26 cellular contexts compared by ENCODE assay signal in the genomic region with DNA sequence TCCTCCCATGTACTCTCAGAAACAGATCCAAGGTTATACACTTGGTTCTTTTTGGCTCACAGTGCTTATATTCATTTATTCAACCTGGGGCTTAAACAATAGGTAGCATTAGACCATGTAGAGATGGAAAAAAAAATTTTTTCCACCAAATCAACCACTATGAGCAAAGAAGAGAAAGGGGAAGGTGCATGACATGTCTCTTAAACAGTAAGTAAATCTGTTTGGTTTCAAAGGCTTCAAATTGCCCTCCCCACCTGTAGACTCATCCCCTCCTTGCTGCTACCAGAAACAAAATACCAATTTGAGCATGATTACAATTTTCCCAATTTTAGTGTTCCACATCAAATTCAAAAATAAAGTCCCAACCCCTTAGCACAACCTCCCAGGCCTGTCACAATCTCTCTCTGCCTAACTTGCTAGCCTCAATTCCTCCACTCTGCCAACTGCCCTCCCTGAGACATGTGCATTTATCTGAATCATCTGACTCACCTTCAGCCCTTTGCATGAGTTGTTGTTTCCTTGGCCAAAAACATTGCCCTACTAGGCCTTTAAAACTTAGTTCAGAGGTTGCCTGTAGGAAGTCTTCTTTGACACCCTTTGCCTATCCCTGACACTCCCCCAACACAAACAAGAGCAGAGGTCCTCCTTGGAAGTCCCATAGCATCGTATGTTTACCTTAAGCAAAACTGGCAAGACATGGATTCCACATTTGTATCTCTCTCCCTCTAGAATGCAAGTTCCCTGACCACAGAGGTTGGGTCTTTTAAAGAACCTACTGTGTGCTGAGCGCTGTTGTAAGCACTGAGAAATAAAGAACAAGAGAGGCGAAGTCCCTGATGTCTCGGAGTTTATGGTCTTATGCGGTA. TPM values are rescaled to one million over a fixed set of nuclear protein-coding genes. Genes with fewer than 3 reads are reported as not detected.
DNase-seq lines count a peak whose midpoint lies in the region; ATAC-seq, FAIRE-seq and TF ChIP-seq lines count a peak whose summit lies in the region.
"Had no signal": no experiment of that assay in that cellular context is flagged by ENCODE, and none has a peak within 500 bp of the region (broad histone marks: within the 10 kb centered on the region; RNA-seq: fewer than 3 reads in every experiment).

No MANE protein-coding gene starts in this region.

- in situ Hi-C loops in HepG2 (cut with HindIII; ENCODE audit: extremely low pct_ligation_motif_present, low pct_unique_long_range_greater_than_20kb) (no loop called here), Panc1 (cut with HindIII; ENCODE audit: low pct_unique_long_range_greater_than_20kb, low sequenced_read_pairs) (no loop called here)

- ATAC-seq in HepG2 (no peak), right lobe of liver (no peak), Panc1 (peak; percentile 29; the same call in 1 of the 2 replicates), HG03139 (IDR thresholded peaks at IDR 0.05; ENCODE audit: unreplicated experiment) (no peak)
- ATAC-seq: body of pancreas, foreskin keratinocyte, heart right ventricle, right cardiac atrium, T-cell had no signal

- H3K27me3 Mint-ChIP-seq in type B pancreatic cell = no peaks in the 10 kb centered on the region
- H3K27me3 Mint-ChIP-seq in activated T-cell treated with anti-CD3 and anti-CD28 coated beads, Interleukin-2, amount 50 U/mL, for 24 hours = no peaks in the 10 kb centered on the region
- H3K27me3 Mint-ChIP-seq: activated CD4-positive, alpha-beta memory T cell treated with anti-CD3 and anti-CD28 coated beads, Interleukin-2, amount 10 ng/mL, durations not matched to agents 7 days and 5 days; T-cell had no signal

- H3K4me2 ChIP-seq in HepG2 (ENCODE audit: low read depth, low read length) = no peak overlapping the region
- H3K4me2 ChIP-seq: neural progenitor cell had no signal

- DNase-seq in HepG2 (ENCODE audit: low spot score) (no peak), right lobe of liver (no peak), Panc1 (ENCODE audit: low read depth, low spot score) (no peak), fibroblast of the aortic adventitia (ENCODE audit: low read depth) (peak; percentile 31), type B pancreatic cell (ENCODE audit: extremely low spot score, unreplicated experiment) (no peak), NCI-H524 (lab: John Stamatoyannopoulos, UW) (no peak)
- no peak for DNase-seq in activated T-cell treated with anti-CD3 and anti-CD28 coated beads, Interleukin-2, amount 50 U/mL, for 24 hours
- DNase-seq: ACHN; activated CD4-positive, alpha-beta memory T cell treated with anti-CD3 and anti-CD28 coated beads, Interleukin-2, amount 10 ng/mL, durations not matched to agents 7 days and 5 days; activated CD4-positive, CD25-positive, alpha-beta regulatory T cell; activated gamma-delta T cell; body of pancreas; DMS53; foreskin keratinocyte; heart right ventricle; HFFc6; NCI-H1105; NCI-H1930; NCI-H69; posterior cingulate gyrus; right cardiac atrium; spleen; T-cell had no signal

- H3K9me3 ChIP-seq in HepG2 (ENCODE audit: low read length) (no peaks in the 10 kb centered on the region), right lobe of liver (no peaks in the 10 kb centered on the region), Panc1 (ENCODE audit: control insufficient read depth, insufficient read depth, low read depth, low read length) (no peaks in the 10 kb centered on the region)
- H3K9me3 ChIP-seq: body of pancreas, spleen had no signal

- peaks cover 26% of the 10 kb centered on the region for H3K4me1 Mint-ChIP-seq in type B pancreatic cell (ENCODE audit: unreplicated experiment)
- peaks cover 21% of the 10 kb centered on the region for H3K4me1 Mint-ChIP-seq in activated T-cell treated with anti-CD3 and anti-CD28 coated beads, Interleukin-2, amount 50 U/mL, for 24 hours (ENCODE audit: low read depth)
- H3K4me1 Mint-ChIP-seq: neural progenitor cell had no signal

- intact Hi-C loops in HepG2 (cut with micrococcal nuclease; ENCODE audit: unreplicated experiment) (no loop called here), right lobe of liver (cut with DNase I) (no loop called here), Panc1 (cut with micrococcal nuclease; ENCODE audit: unreplicated experiment) (no loop called here)

- H3K27ac ChIP-seq in HepG2 (ENCODE audit: extremely low read length, insufficient read depth, low read length) (no peak overlapping the region), right lobe of liver (no peak overlapping the region), Panc1 (ENCODE audit: low read length) (peak overlapping the region; percentile 100)
- H3K27ac ChIP-seq: body of pancreas, foreskin keratinocyte, heart right ventricle, neural progenitor cell, spleen had no signal

- H3K4me1 ChIP-seq in HepG2 (ENCODE audit: insufficient read depth, low read length) = peaks cover 16% of the 10 kb centered on the region
- peaks cover 0 to 19% (median 3%) of the 10 kb centered on the region in 4 donors for H3K4me1 ChIP-seq in right lobe of liver
- peaks cover 36% of the 10 kb centered on the region for H3K4me1 ChIP-seq in Panc1 (ENCODE audit: control insufficient read depth, insufficient read depth, low read length)

- H3K4me3 ChIP-seq in HepG2 (replicated peaks in 1 of 3; ENCODE audit: insufficient read depth in 1 of 3, low read depth in 2 of 3, low read length in 3 of 3) (no peak overlapping the region), right lobe of liver (no peak overlapping the region), Panc1 (ENCODE audit: low read depth in 2 of 2, low read length in 2 of 2) (no peak overlapping the region), fibroblast of the aortic adventitia (ENCODE audit: low read depth, low read length) (no peak overlapping the region)
- H3K4me3 ChIP-seq: body of pancreas, heart right ventricle, neural progenitor cell, spleen had no signal

- no peak overlapping the region for H3K9ac ChIP-seq in HepG2 (ENCODE audit: insufficient read depth, low read depth, low read length)
- H3K9ac ChIP-seq: neural progenitor cell had no signal

- no peak for TF ChIP-seq RAD21 in HepG2 (CRISPR knock-in tag; IDR thresholded peaks at IDR 0.05)

- WGBS in HepG2 (ENCODE audit: low lambda C conversion rate) = 72% methylated on average over 5 of the region's 5 CpGs
- WGBS in right lobe of liver (ENCODE audit: insufficient coverage, low coverage, low lambda C conversion rate, missing lambda C conversion rate) = 92% methylated on average over 5 of the region's 5 CpGs

- H3K36me3 Mint-ChIP-seq in type B pancreatic cell = no peaks in the 10 kb centered on the region
- no peaks in the 10 kb centered on the region for H3K36me3 Mint-ChIP-seq in activated T-cell treated with anti-CD3 and anti-CD28 coated beads, Interleukin-2, amount 50 U/mL, for 24 hours (ENCODE audit: low read depth)
- H3K36me3 Mint-ChIP-seq: neural progenitor cell, T-cell had no signal

- CTCF ChIA-PET in HepG2 (lab: Yijun Ruan, JAX; ENCODE audit: low intra/inter-chr PET ratio, low total read pairs) = no interaction called here
- CTCF ChIA-PET in Panc1 (lab: Charles Lee) = no interaction called here

- no peaks in the 10 kb centered on the region for H3K79me2 ChIP-seq in HepG2 (ENCODE audit: insufficient read depth, low read length)

- POLR2A ChIA-PET in HepG2 (lab: Yijun Ruan, JAX) (no interaction called here), Panc1 (lab: Charles Lee) (no interaction called here)

- H3K9me3 Mint-ChIP-seq in type B pancreatic cell = peaks cover 9% of the 10 kb centered on the region
- H3K9me3 Mint-ChIP-seq in activated T-cell treated with anti-CD3 and anti-CD28 coated beads, Interleukin-2, amount 50 U/mL, for 24 hours = no peaks in the 10 kb centered on the region
- H3K9me3 Mint-ChIP-seq: activated CD4-positive, alpha-beta memory T cell treated with anti-CD3 and anti-CD28 coated beads, Interleukin-2, amount 10 ng/mL, durations not matched to agents 7 days and 5 days; HFFc6; neural progenitor cell; T-cell had no signal

- TF ChIP-seq CTCF in HepG2 (CRISPR knock-in tag; IDR thresholded peaks at IDR 0.05) = no peak
- no peak for TF ChIP-seq CTCF in right lobe of liver (IDR thresholded peaks at IDR 0.05)
- no peak for TF ChIP-seq CTCF in Panc1 (IDR thresholded peaks at IDR 0.05)
- TF ChIP-seq CTCF in fibroblast of the aortic adventitia (IDR thresholded peaks at IDR 0.05; ENCODE audit: insufficient read depth, low read length) = no peak
- TF ChIP-seq CTCF in type B pancreatic cell (conservative IDR thresholded peaks at IDR 0.05) = no peak

- no TSS peak for BruUV-seq in HepG2 (replicated peaks; lab: Mats Ljungman, UMichigan)
- no TSS peak for BruUV-seq in Panc1 (replicated peaks; lab: Mats Ljungman, UMichigan)

- H3K27me3 ChIP-seq in HepG2 (ENCODE audit: control insufficient read depth in 1 of 2, insufficient read depth in 2 of 2, low read length in 2 of 2) (no peaks in the 10 kb centered on the region; a peak in 1 of 5 replicates), right lobe of liver (no peaks in the 10 kb centered on the region), Panc1 (ENCODE audit: control insufficient read depth, insufficient read depth, low read length) (no peaks in the 10 kb centered on the region)
- H3K27me3 ChIP-seq: body of pancreas, foreskin keratinocyte, heart right ventricle, neural progenitor cell, spleen had no signal

- no peak for TF ChIP-seq EP300 in HepG2 (IDR thresholded peaks at IDR 0.05; ENCODE audit: low read depth in 2 of 2, low read length in 2 of 2)
- no peak for TF ChIP-seq EP300 in HepG2 (CRISPR knock-in tag; IDR thresholded peaks at IDR 0.05; ENCODE audit: borderline replicate concordance)

- no peak for FAIRE-seq in HepG2 (lab: Jason Lieb, UNC)
- FAIRE-seq: G401.6 had no signal

- peak overlapping the region; percentile 6 for H3K27ac Mint-ChIP-seq in type B pancreatic cell
- no peak overlapping the region for H3K27ac Mint-ChIP-seq in activated T-cell treated with anti-CD3 and anti-CD28 coated beads, Interleukin-2, amount 50 U/mL, for 24 hours
- H3K27ac Mint-ChIP-seq: activated CD4-positive, alpha-beta memory T cell treated with anti-CD3 and anti-CD28 coated beads, Interleukin-2, amount 10 ng/mL, durations not matched to agents 7 days and 5 days; HFFc6; neural progenitor cell; T-cell had no signal

- H3K36me3 ChIP-seq in HepG2 (replicated peaks in 1 of 2; ENCODE audit: control insufficient read depth in 1 of 2, insufficient read depth in 2 of 2, low read length in 2 of 2) (no peaks in the 10 kb centered on the region), right lobe of liver (no peaks in the 10 kb centered on the region), Panc1 (ENCODE audit: control insufficient read depth, insufficient read depth, low read length) (no peaks in the 10 kb centered on the region)
- H3K36me3 ChIP-seq: heart right ventricle, neural progenitor cell, spleen had no signal

- H4K20me1 ChIP-seq in HepG2 (ENCODE audit: insufficient read depth, low read length) = no peaks in the 10 kb centered on the region

- no peak overlapping the region for H3K4me3 Mint-ChIP-seq in type B pancreatic cell
- no peak overlapping the region for H3K4me3 Mint-ChIP-seq in activated T-cell treated with anti-CD3 and anti-CD28 coated beads, Interleukin-2, amount 50 U/mL, for 24 hours
- H3K4me3 Mint-ChIP-seq: activated CD4-positive, alpha-beta memory T cell treated with anti-CD3 and anti-CD28 coated beads, Interleukin-2, amount 10 ng/mL, durations not matched to agents 7 days and 5 days; HFFc6; neural progenitor cell; T-cell had no signal

- no peak overlapping the region for H2AFZ ChIP-seq in HepG2 (ENCODE audit: low read length)
- H2AFZ ChIP-seq: neural progenitor cell had no signal

- TF ChIP-seq POLR2A in HepG2 (IDR thresholded peaks at IDR 0.05; ENCODE audit: insufficient read depth in 1 of 2, low read depth in 2 of 2, low read length in 2 of 2) = no peak
- no peak for TF ChIP-seq POLR2A in right lobe of liver (IDR thresholded peaks at IDR 0.05)

RNA-seq across cellular contexts. Expression of a gene that starts 30.3 kb away (rescaled TPM):
- total RNA-seq in HepG2 (2016; rRNA removed; fragmentation: Illumina TruSeq; extraction: Trizol) = 8.2 and 11.5 TPM in 2 replicates
- total RNA-seq in HepG2 (2016; cell fraction: cytosol; rRNA removed; fragmentation: Illumina TruSeq; extraction: Trizol; ENCODE audit: low read depth) = 0.79 and 0.81 TPM in 2 replicates
- 7.1 and 9.7 TPM in 2 replicates for total RNA-seq in HepG2 (2016; cell fraction: insoluble cytoplasmic fraction; rRNA removed; fragmentation: Illumina TruSeq; extraction: Trizol)
- 3.6 TPM in 2 replicates for total RNA-seq in HepG2 (2016; cell fraction: membrane; rRNA removed; fragmentation: Illumina TruSeq; extraction: Trizol)
- 16.7 and 18.7 TPM in 2 replicates for total RNA-seq in HepG2 (2016; cell fraction: nucleus; rRNA removed; fragmentation: Illumina TruSeq; extraction: Trizol)
- 4.6 and 5.5 TPM in 2 replicates for polyA plus RNA-seq in HepG2 (2011; rRNA removed)
- 1.6 and 2.1 TPM in 2 replicates for polyA plus RNA-seq in HepG2 (2011; cell fraction: cytosol; rRNA removed)
- 4.8 and 5.0 TPM in 2 replicates for polyA plus RNA-seq in HepG2 (2011; cell fraction: nucleus; rRNA removed)
- 9.0 and 10.8 TPM in 2 replicates for polyA plus RNA-seq in HepG2 (2012)
- polyA plus RNA-seq in HepG2 (2016; cell fraction: cytosol; fragmentation: Illumina TruSeq; extraction: Trizol; ENCODE audit: low read depth) = 0.38 and 0.61 TPM in 2 replicates
- 11.1 and 16.7 TPM in 2 replicates for polyA plus RNA-seq in HepG2 (2016; cell fraction: insoluble cytoplasmic fraction; fragmentation: Illumina TruSeq; extraction: Trizol; ENCODE audit: low read depth)
- polyA plus RNA-seq in HepG2 (2016; cell fraction: membrane; fragmentation: Illumina TruSeq; extraction: Trizol; ENCODE audit: low read depth) = 2.5 and 3.1 TPM in 2 replicates
- polyA plus RNA-seq in HepG2 (2016; cell fraction: nucleus; fragmentation: Illumina TruSeq; extraction: Trizol; ENCODE audit: insufficient read depth, low read depth) = 24.7 and 29.1 TPM in 2 replicates
- 5.0 and 13.7 TPM in 2 replicates for polyA minus RNA-seq in HepG2 (2011; rRNA and poly(A)+ RNA removed; ENCODE audit: low replicate concordance)
- 10.4 and 11.1 TPM in 2 replicates for polyA minus RNA-seq in HepG2 (2011; cell fraction: cytosol; rRNA and poly(A)+ RNA removed)
- 44.8 and 57.3 TPM in 2 replicates for polyA minus RNA-seq in HepG2 (2011; cell fraction: nucleus; rRNA and poly(A)+ RNA removed)
- total RNA-seq in right lobe of liver = 10 to 100 TPM; 10.3 to 30.4 (median 13.2) TPM
- total RNA-seq in Panc1 (2021; ENCODE audit: unreplicated experiment) = 43.1 TPM
- polyA plus RNA-seq in Panc1 (2012; ENCODE audit: insufficient read length) = 16.4 TPM
- total RNA-seq in fibroblast of the aortic adventitia (ENCODE audit: low replicate concordance) = 10.3 and 15.4 TPM in 2 replicates
- 64.4 and 106 TPM in 2 replicates for total RNA-seq in type B pancreatic cell (ENCODE audit: low replicate concordance)
